Comparison of ENCODE assay signal across 28 cellular contexts in the genomic region with DNA sequence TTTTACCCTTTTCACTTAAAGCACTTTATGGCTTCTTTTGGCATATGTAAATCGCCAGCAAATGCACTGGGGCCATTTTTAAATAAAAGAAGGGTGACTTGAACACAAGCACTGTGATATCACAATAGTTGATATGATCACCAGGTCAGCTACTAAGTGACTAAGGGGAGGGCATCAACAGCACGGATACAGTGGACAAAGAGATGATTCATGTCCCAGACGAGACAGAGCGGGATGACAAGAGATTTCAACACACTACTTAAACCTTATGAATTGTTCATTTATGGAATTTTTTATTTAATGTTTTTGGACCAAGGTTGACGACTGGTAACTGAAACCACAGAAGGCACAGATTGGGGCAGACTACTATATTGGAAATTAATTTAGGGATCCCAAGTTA. TPM values are rescaled to one million over a fixed set of nuclear protein-coding genes. Genes with fewer than 3 reads are reported as not detected.
"Had no signal": no experiment of that assay in that cellular context is flagged by ENCODE, and none has a peak within 500 bp of the region (broad histone marks: within the 10 kb centered on the region; RNA-seq: fewer than 3 reads in every experiment).

No MANE protein-coding gene starts in this region.

- H3K9me3 ChIP-seq: gastroesophageal sphincter, heart right ventricle, lower lobe of right lung, mucosa of descending colon, neutrophil, prostate gland, right atrium auricular region, sigmoid colon, testis, tibial artery had no signal

- H3K27me3 ChIP-seq: dorsolateral prefrontal cortex, gastroesophageal sphincter, heart right ventricle, neutrophil, right atrium auricular region, sigmoid colon, testis, tibial artery had no signal

- H3K4me1 ChIP-seq: foreskin keratinocyte, gastroesophageal sphincter, lower lobe of right lung, prostate gland, right atrium auricular region, sigmoid colon, testis had no signal

- DNase-seq: cerebellar nuclear complex; dorsolateral prefrontal cortex; effector CD4-positive, alpha-beta T cell; glutamatergic neuron; heart right ventricle; hippocampal formation; immature natural killer cell; left ventricle myocardium superior; lower lobe of right lung; mesenchymal stem cell; mucosa of descending colon; naive B cell; sigmoid colon; stimulated activated CD4-positive, alpha-beta T cell treated with anti-CD3 and anti-CD28 coated beads, Interleukin-4, amount 100 ng/mL, for 4 hours; stimulated activated naive CD8-positive, alpha-beta T cell treated with anti-CD3 and anti-CD28 coated beads, Interleukin-15, Interleukin-2, amounts not matched to agents 100 U/mL and 50 U/mL, for 24 hours; testis; tibial artery had no signal

- H3K4me3 ChIP-seq: dorsolateral prefrontal cortex, gastroesophageal sphincter, heart right ventricle, lower lobe of right lung, mucosa of descending colon, prostate gland, right atrium auricular region, sigmoid colon, testis, tibial artery had no signal

- ATAC-seq: esophagus mucosa; foreskin keratinocyte; gastroesophageal sphincter; heart right ventricle; left ventricle myocardium superior; lower lobe of right lung; mucosa of descending colon; natural killer cell treated with Interleukin-12 subunit alpha and Interleukin-12 subunit beta and Interleukin-15 and Interleukin-18, amount 100 ng/mL, for 72 hours; stimulated activated memory B cell treated with anti-CD40 and anti-IgM and Interleukin-4, amounts not matched to agents 10 μg/mL and 1 μg/mL and 100 μg/mL, for 72 hours; stimulated activated naive CD8-positive, alpha-beta T cell treated with anti-CD3 and anti-CD28 coated beads, Interleukin-15, Interleukin-2, amounts not matched to agents 100 U/mL and 50 U/mL, for 24 hours had no signal

- H3K36me3 ChIP-seq: gastroesophageal sphincter, heart right ventricle, lower lobe of right lung, neutrophil, prostate gland, right atrium auricular region, sigmoid colon, tibial artery had no signal

- H3K27ac ChIP-seq: dorsolateral prefrontal cortex, epithelial cell of prostate, foreskin keratinocyte, gastroesophageal sphincter, heart right ventricle, lower lobe of right lung, neutrophil, prostate gland, right atrium auricular region, sigmoid colon, testis, tibial artery had no signal

- FAIRE-seq: colon, keratinocyte had no signal

RNA-seq across cellular contexts. Expression of gene RORB, which starts 54.1 kb away (rescaled TPM):
- total RNA-seq: foreskin keratinocyte had no signal
- polyA plus RNA-seq: foreskin keratinocyte, keratinocyte had no signal
